ENCODE assay signal across 20 cellular contexts in the genomic region with DNA sequence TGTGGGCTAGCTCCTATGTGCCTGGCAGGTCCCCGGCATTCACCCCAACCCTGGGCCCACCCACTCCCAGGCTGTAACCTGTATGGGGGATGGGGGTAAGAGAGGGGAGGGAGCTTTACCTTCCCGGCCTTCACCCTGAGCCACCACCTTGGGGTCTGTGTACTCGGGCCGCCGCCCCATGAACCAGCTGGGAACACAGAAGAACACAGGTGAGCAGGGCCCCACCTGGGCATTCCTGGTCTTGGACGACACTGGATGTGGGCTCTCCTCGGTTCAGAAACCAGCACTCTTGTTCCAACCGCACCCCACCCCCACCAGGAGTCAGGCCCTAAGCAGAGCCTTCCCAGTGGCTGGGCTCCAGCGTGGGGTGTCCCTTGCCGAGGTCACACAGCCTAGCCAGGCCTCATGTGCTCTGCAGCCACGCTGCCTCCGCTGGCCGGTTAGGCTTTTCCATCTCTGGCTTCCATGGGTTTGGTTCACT. TPM values are rescaled to one million over a fixed set of nuclear protein-coding genes. Genes with fewer than 3 reads are reported as not detected.
DNase-seq lines count a peak whose midpoint lies in the region; ATAC-seq and TF ChIP-seq lines count a peak whose summit lies in the region.
"Had no signal": no experiment of that assay in that cellular context is flagged by ENCODE, and none has a peak within 500 bp of the region (broad histone marks: within the 10 kb centered on the region; RNA-seq: fewer than 3 reads in every experiment).

No MANE protein-coding gene starts in this region.

- no peak overlapping the region for H2BK5ac ChIP-seq in mesenchymal stem cell (ENCODE audit: low read depth, low read length, poor library complexity, severe bottlenecking)

- TF ChIP-seq CTCF in dorsolateral prefrontal cortex (IDR thresholded peaks at IDR 0.05 in 54 of 56, conservative IDR thresholded peaks at IDR 0.05 in 2 of 56; ENCODE audit: low read depth in 1 of 56, partially characterized antibody in 56 of 56), result no peak

- no peaks in the 10 kb centered on the region for H3K79me1 ChIP-seq in mesenchymal stem cell (replicated peaks; ENCODE audit: low read length, poor library complexity, severe bottlenecking)

- ATAC-seq in right cardiac atrium, result peak in 1 of 2 donors; percentile 22
- ATAC-seq in Right ventricle myocardium superior (ENCODE audit: poor library complexity), result no peak
- no peak for ATAC-seq in HG03095 (IDR thresholded peaks at IDR 0.05; ENCODE audit: unreplicated experiment)
- no peak for ATAC-seq in GM19455 (IDR thresholded peaks at IDR 0.05; ENCODE audit: unreplicated experiment)
- ATAC-seq: psoas muscle had no signal

- H3K27me3 ChIP-seq in right cardiac atrium (ENCODE audit: control insufficient read depth, insufficient read depth), result no peaks in the 10 kb centered on the region
- no peaks in the 10 kb centered on the region for H3K27me3 ChIP-seq in dorsolateral prefrontal cortex
- no peaks in the 10 kb centered on the region for H3K27me3 ChIP-seq in mesenchymal stem cell (ENCODE audit: control insufficient read depth in 1 of 2, insufficient read depth in 1 of 2, low read length in 2 of 2)
- H3K27me3 ChIP-seq: transverse colon had no signal

- intact Hi-C loops in right cardiac atrium (cut with DNase I) (no loop called here), Right ventricle myocardium superior (cut with DNase I) (no loop called here), dorsolateral prefrontal cortex (cut with DNase I) (no loop called here)

- peaks cover 0 to 21% of the 10 kb centered on the region in 2 experiments for H3K36me3 ChIP-seq in mesenchymal stem cell (ENCODE audit: control insufficient read depth in 1 of 2, insufficient read depth in 2 of 2, low read depth in 1 of 2, low read length in 2 of 2)
- H3K36me3 ChIP-seq: transverse colon had no signal

- H3K9ac ChIP-seq in mesenchymal stem cell (ENCODE audit: low read length), result no peak overlapping the region

- H3K27ac ChIP-seq in right cardiac atrium (ENCODE audit: low read length), result no peak overlapping the region
- H3K27ac ChIP-seq in dorsolateral prefrontal cortex, result peak overlapping the region in 34 of 59 donors; percentile 10 to 87 (median 61)
- no peak overlapping the region for H3K27ac ChIP-seq in mesenchymal stem cell (ENCODE audit: low read length, poor library complexity, severe bottlenecking)
- H3K27ac ChIP-seq: psoas muscle, transverse colon had no signal

- peak overlapping the region; percentile 59 for H4K91ac ChIP-seq in mesenchymal stem cell (ENCODE audit: low read length)

- H3K9me3 ChIP-seq in right cardiac atrium (ENCODE audit: control insufficient read depth, low read length), result no peaks in the 10 kb centered on the region
- no peaks in the 10 kb centered on the region for H3K9me3 ChIP-seq in mesenchymal stem cell (ENCODE audit: control insufficient read depth, low read length)
- H3K9me3 ChIP-seq: psoas muscle, transverse colon had no signal

- no peak overlapping the region for H3K14ac ChIP-seq in mesenchymal stem cell (ENCODE audit: low read length in 2 of 2)

- no peak overlapping the region for H3K4me2 ChIP-seq in mesenchymal stem cell (ENCODE audit: low read length, poor library complexity, severe bottlenecking)

- peak in 2 of 3 donors; percentile 78 to 81 for DNase-seq in right cardiac atrium
- no peak for DNase-seq in Right ventricle myocardium superior
- peak in 4 of 10 donors; percentile 27 to 36 (median 32) for DNase-seq in dorsolateral prefrontal cortex
- DNase-seq in mesenchymal stem cell, result no peak
- DNase-seq in HPDE6-E6E7 (ENCODE audit: extremely low spot score), result no peak
- DNase-seq in NAMALWA (ENCODE audit: low spot score), result no peak
- DNase-seq: activated CD4-positive, alpha-beta T cell treated with anti-CD3 and anti-CD28 coated beads for 1 hour; activated naive CD4-positive, alpha-beta T cell treated with Interleukin-2 at 50 U/mL for 16 hours; DMS53; effector memory CD4-positive, alpha-beta T cell; NCI-H2029; NCI-H526 treated with DMSO at 0.1 percent for 48 hours; SIG-M5; stimulated activated CD8-positive, alpha-beta memory T cell treated with anti-CD3 and anti-CD28 coated beads, Interleukin-4, amount 100 ng/mL, for 48 hours; T-helper 1 cell; transverse colon had no signal

- H2BK120ac ChIP-seq in mesenchymal stem cell (ENCODE audit: low read depth, low read length), result no peak overlapping the region

- peak overlapping the region; percentile 60 for H2BK15ac ChIP-seq in mesenchymal stem cell (ENCODE audit: low read depth, poor library complexity, severe bottlenecking)

- H3K4ac ChIP-seq in mesenchymal stem cell (ENCODE audit: low read depth in 1 of 2, low read length in 2 of 2), result no peak overlapping the region

- peak overlapping the region in 1 of 2 experiments; percentile 5 for H3K18ac ChIP-seq in mesenchymal stem cell (ENCODE audit: low read depth in 1 of 2, low read length in 2 of 2)

- H2AFZ ChIP-seq in mesenchymal stem cell (ENCODE audit: low read depth, low read length), result no peak overlapping the region

- H3K4me3 ChIP-seq in right cardiac atrium (ENCODE audit: low read length) (no peak overlapping the region), dorsolateral prefrontal cortex (no peak overlapping the region), mesenchymal stem cell (ENCODE audit: insufficient read depth in 1 of 2, low read depth in 1 of 2, low read length in 2 of 2) (no peak overlapping the region)
- H3K4me3 ChIP-seq: psoas muscle, transverse colon had no signal

- 74% methylated on average over 13 of the region's 13 CpGs for WGBS in right cardiac atrium
- WGBS in mesenchymal stem cell, result 96% methylated on average over 12 of the region's 13 CpGs

- no peak overlapping the region for H2BK12ac ChIP-seq in mesenchymal stem cell (ENCODE audit: low read length in 2 of 2)

- no peak overlapping the region for H4K8ac ChIP-seq in mesenchymal stem cell (ENCODE audit: low read length)

- H2AK5ac ChIP-seq in mesenchymal stem cell (ENCODE audit: low read length, severe bottlenecking), result peak overlapping the region; percentile 44

- peaks cover 14% of the 10 kb centered on the region for H3K4me1 ChIP-seq in right cardiac atrium (ENCODE audit: control insufficient read depth, insufficient read depth, low read length)
- peaks cover 36% of the 10 kb centered on the region for H3K4me1 ChIP-seq in mesenchymal stem cell (ENCODE audit: control insufficient read depth, insufficient read depth, low read depth, low read length)

- H3K23ac ChIP-seq in mesenchymal stem cell (ENCODE audit: low read length in 2 of 2), result no peak overlapping the region

RNA-seq across cellular contexts. Expression of a gene that starts 18.8 kb away (rescaled TPM):
- 10 to 100 TPM in 3 of 4 donors, 1 to 10 TPM in 1; 9.8 to 14.6 (median 12.1) TPM for total RNA-seq in right cardiac atrium
- polyA plus RNA-seq in right cardiac atrium, result 20.9 TPM
- total RNA-seq in Right ventricle myocardium superior, result 6.8 TPM
- 10 to 100 TPM; 10.3 to 48.5 (median 28.0) TPM for total RNA-seq in dorsolateral prefrontal cortex
- 30.2 TPM for polyA plus RNA-seq in mesenchymal stem cell (2013, experiment 1 of 2)
- polyA plus RNA-seq in mesenchymal stem cell (2013, experiment 2 of 2), result 30.8 TPM

RNA-seq across cellular contexts. Expression of a gene that starts 34.6 kb away (rescaled TPM):
- total RNA-seq in right cardiac atrium (10 to 100 TPM; 13.3 to 16.7 (median 16.3) TPM), Right ventricle myocardium superior (13.9 TPM), dorsolateral prefrontal cortex (10 to 100 TPM in 118 of 120 experiments, 1 to 10 TPM in 2; 9.3 to 31.4 (median 15.9) TPM)
- polyA plus RNA-seq in right cardiac atrium, result 9.0 TPM
- polyA plus RNA-seq in mesenchymal stem cell (2013, experiment 1 of 2), result 33.6 TPM
- polyA plus RNA-seq in mesenchymal stem cell (2013, experiment 2 of 2), result 30.7 TPM

RNA-seq across cellular contexts. Expression of a gene that starts 43.3 kb away (rescaled TPM):
- total RNA-seq in right cardiac atrium (100 to 1,000 TPM in 3 of 4 donors, 10 to 100 TPM in 1; 92.8 to 160 (median 131) TPM), Right ventricle myocardium superior (42.9 TPM), dorsolateral prefrontal cortex (10 to 100 TPM in 12 of 120 experiments, 1 to 10 TPM in 108; 1.0 to 29.2 (median 4.0) TPM)
- polyA plus RNA-seq in right cardiac atrium, result 95.2 TPM
- polyA plus RNA-seq in mesenchymal stem cell (2013, experiment 1 of 2), result 238 TPM
- 237 TPM for polyA plus RNA-seq in mesenchymal stem cell (2013, experiment 2 of 2)
- total RNA-seq: M059J had no signal

Comparison
In these comparisons a context has a peak if more than half of its experiments do, and no peak if none do; other contexts are left out.
1. DNase-seq: peak in right cardiac atrium (2 of 3); none in Right ventricle myocardium superior (single experiment), mesenchymal stem cell (single experiment), HPDE6-E6E7 (single experiment) and NAMALWA (single experiment).
2. H3K27ac ChIP-seq: peak in dorsolateral prefrontal cortex (34 of 59); none in right cardiac atrium (single experiment) and mesenchymal stem cell (single experiment).